1 cellular context compared by ENCODE assay signal in genomic region chr3:151817473-151817872, GRCh38.
TF ChIP-seq lines count a peak whose summit lies in the region.

No MANE protein-coding gene starts in this region.

TF ChIP-seq in HepG2, 621 proteins besides CTCF, POLR2A, EP300 and RAD21:
- TF ChIP-seq SALL1 (CRISPR knock-in tag; IDR thresholded peaks at IDR 0.05): peak; percentile 11; the same call in 1 of the 2 replicates
- TF ChIP-seq ZNF331 (CRISPR knock-in tag; IDR thresholded peaks at IDR 0.05): 0 out of 2 replicates have a peak, but pooled peaks have one; percentile 12
- TF ChIP-seq FOXA1 (IDR thresholded peaks at IDR 0.05): no peak
- TF ChIP-seq FOXA1 (CRISPR knock-in tag; IDR thresholded peaks at IDR 0.05): peak; percentile 58; the same call in 1 of the 2 replicates
- no peak for TF ChIP-seq SOX6 (IDR thresholded peaks at IDR 0.05)
- TF ChIP-seq SOX6 (CRISPR knock-in tag; IDR thresholded peaks at IDR 0.05): peak; percentile 73
- TF ChIP-seq, protein P1, sequence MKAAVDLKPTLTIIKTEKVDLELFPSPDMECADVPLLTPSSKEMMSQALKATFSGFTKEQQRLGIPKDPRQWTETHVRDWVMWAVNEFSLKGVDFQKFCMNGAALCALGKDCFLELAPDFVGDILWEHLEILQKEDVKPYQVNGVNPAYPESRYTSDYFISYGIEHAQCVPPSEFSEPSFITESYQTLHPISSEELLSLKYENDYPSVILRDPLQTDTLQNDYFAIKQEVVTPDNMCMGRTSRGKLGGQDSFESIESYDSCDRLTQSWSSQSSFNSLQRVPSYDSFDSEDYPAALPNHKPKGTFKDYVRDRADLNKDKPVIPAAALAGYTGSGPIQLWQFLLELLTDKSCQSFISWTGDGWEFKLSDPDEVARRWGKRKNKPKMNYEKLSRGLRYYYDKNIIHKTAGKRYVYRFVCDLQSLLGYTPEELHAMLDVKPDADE (CRISPR knock-in tag; IDR thresholded peaks at IDR 0.05): no peak
- TF ChIP-seq, protein P2, sequence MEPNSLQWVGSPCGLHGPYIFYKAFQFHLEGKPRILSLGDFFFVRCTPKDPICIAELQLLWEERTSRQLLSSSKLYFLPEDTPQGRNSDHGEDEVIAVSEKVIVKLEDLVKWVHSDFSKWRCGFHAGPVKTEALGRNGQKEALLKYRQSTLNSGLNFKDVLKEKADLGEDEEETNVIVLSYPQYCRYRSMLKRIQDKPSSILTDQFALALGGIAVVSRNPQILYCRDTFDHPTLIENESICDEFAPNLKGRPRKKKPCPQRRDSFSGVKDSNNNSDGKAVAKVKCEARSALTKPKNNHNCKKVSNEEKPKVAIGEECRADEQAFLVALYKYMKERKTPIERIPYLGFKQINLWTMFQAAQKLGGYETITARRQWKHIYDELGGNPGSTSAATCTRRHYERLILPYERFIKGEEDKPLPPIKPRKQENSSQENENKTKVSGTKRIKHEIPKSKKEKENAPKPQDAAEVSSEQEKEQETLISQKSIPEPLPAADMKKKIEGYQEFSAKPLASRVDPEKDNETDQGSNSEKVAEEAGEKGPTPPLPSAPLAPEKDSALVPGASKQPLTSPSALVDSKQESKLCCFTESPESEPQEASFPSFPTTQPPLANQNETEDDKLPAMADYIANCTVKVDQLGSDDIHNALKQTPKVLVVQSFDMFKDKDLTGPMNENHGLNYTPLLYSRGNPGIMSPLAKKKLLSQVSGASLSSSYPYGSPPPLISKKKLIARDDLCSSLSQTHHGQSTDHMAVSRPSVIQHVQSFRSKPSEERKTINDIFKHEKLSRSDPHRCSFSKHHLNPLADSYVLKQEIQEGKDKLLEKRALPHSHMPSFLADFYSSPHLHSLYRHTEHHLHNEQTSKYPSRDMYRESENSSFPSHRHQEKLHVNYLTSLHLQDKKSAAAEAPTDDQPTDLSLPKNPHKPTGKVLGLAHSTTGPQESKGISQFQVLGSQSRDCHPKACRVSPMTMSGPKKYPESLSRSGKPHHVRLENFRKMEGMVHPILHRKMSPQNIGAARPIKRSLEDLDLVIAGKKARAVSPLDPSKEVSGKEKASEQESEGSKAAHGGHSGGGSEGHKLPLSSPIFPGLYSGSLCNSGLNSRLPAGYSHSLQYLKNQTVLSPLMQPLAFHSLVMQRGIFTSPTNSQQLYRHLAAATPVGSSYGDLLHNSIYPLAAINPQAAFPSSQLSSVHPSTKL (CRISPR knock-in tag; IDR thresholded peaks at IDR 0.05): peak; percentile 67
- peak; percentile 42 for TF ChIP-seq BCL6 (CRISPR knock-in tag; IDR thresholded peaks at IDR 0.05)
- TF ChIP-seq HDAC1 (CRISPR knock-in tag; IDR thresholded peaks at IDR 0.05): 0 out of 2 replicates have a peak, but pooled peaks have one; percentile 28
- TF ChIP-seq ISL2 (CRISPR knock-in tag; IDR thresholded peaks at IDR 0.05): peak; percentile 64
- TF ChIP-seq ZNF558 (CRISPR knock-in tag; IDR thresholded peaks at IDR 0.05; ENCODE audit: borderline replicate concordance): no peak
- no peak for TF ChIP-seq ASH2L (IDR thresholded peaks at IDR 0.05; ENCODE audit: insufficient read length, low read depth, low read length)
- 0 out of 2 replicates have a peak, but pooled peaks have one; percentile 36 for TF ChIP-seq NR2F2 (IDR thresholded peaks at IDR 0.05; ENCODE audit: borderline replicate concordance, low read depth)
- TF ChIP-seq HDAC6 (IDR thresholded peaks at IDR 0.05; ENCODE audit: low read depth, low read length): no peak
- peak; percentile 21; the same call in 1 of the 2 replicates for TF ChIP-seq TBX2 (CRISPR knock-in tag; IDR thresholded peaks at IDR 0.05; ENCODE audit: borderline replicate concordance)
- TF ChIP-seq HNF4G (IDR thresholded peaks at IDR 0.05; ENCODE audit: borderline replicate concordance, low read depth, low read length): 0 out of 2 replicates have a peak, but pooled peaks have one; percentile 18
- no peak for TF ChIP-seq HNF4G (CRISPR knock-in tag; IDR thresholded peaks at IDR 0.05; ENCODE audit: borderline replicate concordance, low read depth)
- peak; percentile 37; the same call in 1 of the 2 replicates for TF ChIP-seq GATAD2A (CRISPR knock-in tag; IDR thresholded peaks at IDR 0.05)
- TF ChIP-seq CCDC6 (CRISPR knock-in tag; IDR thresholded peaks at IDR 0.05): no peak
- peak; percentile 77 for TF ChIP-seq PAXIP1 (CRISPR knock-in tag; conservative IDR thresholded peaks at IDR 0.05)
- 0 out of 2 replicates have a peak, but pooled peaks have one; percentile 19 for TF ChIP-seq KDM6A (CRISPR knock-in tag; IDR thresholded peaks at IDR 0.05; ENCODE audit: low read depth)
- TF ChIP-seq NR2F6 (IDR thresholded peaks at IDR 0.05): 0 out of 2 replicates have a peak, but pooled peaks have one; percentile 11
- TF ChIP-seq NR2F6 (CRISPR knock-in tag; IDR thresholded peaks at IDR 0.05): 0 out of 2 replicates have a peak, but pooled peaks have one; percentile 17
- TF ChIP-seq FOXA3 (CRISPR knock-in tag; IDR thresholded peaks at IDR 0.05): peak; percentile 73
- no peak for TF ChIP-seq ZNF790 (CRISPR knock-in tag; IDR thresholded peaks at IDR 0.05; ENCODE audit: borderline replicate concordance)
- TF ChIP-seq ZNF12 (CRISPR knock-in tag; IDR thresholded peaks at IDR 0.05): 0 out of 2 replicates have a peak, but pooled peaks have one; percentile 13
- peak; percentile 55; the same call in 1 of the 2 replicates for TF ChIP-seq CREM (IDR thresholded peaks at IDR 0.05)
- TF ChIP-seq CREM (CRISPR knock-in tag; IDR thresholded peaks at IDR 0.05): no peak
- TF ChIP-seq NFIC (IDR thresholded peaks at IDR 0.05; ENCODE audit: low read length): peak; percentile 35; the same call in 1 of the 2 replicates
- peak; percentile 59 for TF ChIP-seq ELF3 (CRISPR knock-in tag; IDR thresholded peaks at IDR 0.05)
- TF ChIP-seq RXRB (CRISPR knock-in tag; IDR thresholded peaks at IDR 0.05; ENCODE audit: borderline replicate concordance): peak; percentile 37; the same call in 1 of the 2 replicates
- no peak for TF ChIP-seq SOX13 (IDR thresholded peaks at IDR 0.05)
- peak in 1 of 2 experiments; percentile 83; a peak in 2 of 4 replicates for TF ChIP-seq SOX13 (CRISPR knock-in tag; conservative IDR thresholded peaks at IDR 0.05 in 1 of 2, IDR thresholded peaks at IDR 0.05 in 1 of 2)
- no peak for TF ChIP-seq ZSCAN12 (CRISPR knock-in tag; IDR thresholded peaks at IDR 0.05)
- no peak for TF ChIP-seq ZFP62 (CRISPR knock-in tag; IDR thresholded peaks at IDR 0.05)
- TF ChIP-seq NCOA2 (CRISPR knock-in tag; IDR thresholded peaks at IDR 0.05): peak; percentile 62
- peak; percentile 80 for TF ChIP-seq TCF7 (IDR thresholded peaks at IDR 0.05; ENCODE audit: low read depth)
- TF ChIP-seq PPARG (CRISPR knock-in tag; conservative IDR thresholded peaks at IDR 0.05): peak; percentile 73
- TF ChIP-seq MED1 (CRISPR knock-in tag; IDR thresholded peaks at IDR 0.05): peak; percentile 34
- peak; percentile 66; the same call in 1 of the 2 replicates for TF ChIP-seq HMG20A (CRISPR knock-in tag; IDR thresholded peaks at IDR 0.05; ENCODE audit: borderline replicate concordance)
- peak; percentile 73 for TF ChIP-seq MAX (IDR thresholded peaks at IDR 0.05)
- TF ChIP-seq SOX5 (CRISPR knock-in tag; IDR thresholded peaks at IDR 0.05; ENCODE audit: borderline replicate concordance): peak; percentile 76; the same call in 1 of the 2 replicates
- TF ChIP-seq, protein P3, sequence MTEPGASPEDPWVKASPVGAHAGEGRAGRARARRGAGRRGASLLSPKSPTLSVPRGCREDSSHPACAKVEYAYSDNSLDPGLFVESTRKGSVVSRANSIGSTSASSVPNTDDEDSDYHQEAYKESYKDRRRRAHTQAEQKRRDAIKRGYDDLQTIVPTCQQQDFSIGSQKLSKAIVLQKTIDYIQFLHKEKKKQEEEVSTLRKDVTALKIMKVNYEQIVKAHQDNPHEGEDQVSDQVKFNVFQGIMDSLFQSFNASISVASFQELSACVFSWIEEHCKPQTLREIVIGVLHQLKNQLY (CRISPR knock-in tag; IDR thresholded peaks at IDR 0.05): 0 out of 2 replicates have a peak, but pooled peaks have one; percentile 11
- TF ChIP-seq SAP130 (CRISPR knock-in tag; IDR thresholded peaks at IDR 0.05; ENCODE audit: low read depth): peak; percentile 52
- 0 out of 2 replicates have a peak, but pooled peaks have one; percentile 31 for TF ChIP-seq HNF4A (CRISPR knock-in tag; IDR thresholded peaks at IDR 0.05)
- peak; percentile 74 for TF ChIP-seq TEAD3 (CRISPR knock-in tag; optimal IDR thresholded peaks at IDR 0.05; ENCODE audit: borderline replicate concordance)
- no peak for TF ChIP-seq ZBTB2 (CRISPR knock-in tag; IDR thresholded peaks at IDR 0.05; ENCODE audit: low read depth)
- TF ChIP-seq, protein P4, sequence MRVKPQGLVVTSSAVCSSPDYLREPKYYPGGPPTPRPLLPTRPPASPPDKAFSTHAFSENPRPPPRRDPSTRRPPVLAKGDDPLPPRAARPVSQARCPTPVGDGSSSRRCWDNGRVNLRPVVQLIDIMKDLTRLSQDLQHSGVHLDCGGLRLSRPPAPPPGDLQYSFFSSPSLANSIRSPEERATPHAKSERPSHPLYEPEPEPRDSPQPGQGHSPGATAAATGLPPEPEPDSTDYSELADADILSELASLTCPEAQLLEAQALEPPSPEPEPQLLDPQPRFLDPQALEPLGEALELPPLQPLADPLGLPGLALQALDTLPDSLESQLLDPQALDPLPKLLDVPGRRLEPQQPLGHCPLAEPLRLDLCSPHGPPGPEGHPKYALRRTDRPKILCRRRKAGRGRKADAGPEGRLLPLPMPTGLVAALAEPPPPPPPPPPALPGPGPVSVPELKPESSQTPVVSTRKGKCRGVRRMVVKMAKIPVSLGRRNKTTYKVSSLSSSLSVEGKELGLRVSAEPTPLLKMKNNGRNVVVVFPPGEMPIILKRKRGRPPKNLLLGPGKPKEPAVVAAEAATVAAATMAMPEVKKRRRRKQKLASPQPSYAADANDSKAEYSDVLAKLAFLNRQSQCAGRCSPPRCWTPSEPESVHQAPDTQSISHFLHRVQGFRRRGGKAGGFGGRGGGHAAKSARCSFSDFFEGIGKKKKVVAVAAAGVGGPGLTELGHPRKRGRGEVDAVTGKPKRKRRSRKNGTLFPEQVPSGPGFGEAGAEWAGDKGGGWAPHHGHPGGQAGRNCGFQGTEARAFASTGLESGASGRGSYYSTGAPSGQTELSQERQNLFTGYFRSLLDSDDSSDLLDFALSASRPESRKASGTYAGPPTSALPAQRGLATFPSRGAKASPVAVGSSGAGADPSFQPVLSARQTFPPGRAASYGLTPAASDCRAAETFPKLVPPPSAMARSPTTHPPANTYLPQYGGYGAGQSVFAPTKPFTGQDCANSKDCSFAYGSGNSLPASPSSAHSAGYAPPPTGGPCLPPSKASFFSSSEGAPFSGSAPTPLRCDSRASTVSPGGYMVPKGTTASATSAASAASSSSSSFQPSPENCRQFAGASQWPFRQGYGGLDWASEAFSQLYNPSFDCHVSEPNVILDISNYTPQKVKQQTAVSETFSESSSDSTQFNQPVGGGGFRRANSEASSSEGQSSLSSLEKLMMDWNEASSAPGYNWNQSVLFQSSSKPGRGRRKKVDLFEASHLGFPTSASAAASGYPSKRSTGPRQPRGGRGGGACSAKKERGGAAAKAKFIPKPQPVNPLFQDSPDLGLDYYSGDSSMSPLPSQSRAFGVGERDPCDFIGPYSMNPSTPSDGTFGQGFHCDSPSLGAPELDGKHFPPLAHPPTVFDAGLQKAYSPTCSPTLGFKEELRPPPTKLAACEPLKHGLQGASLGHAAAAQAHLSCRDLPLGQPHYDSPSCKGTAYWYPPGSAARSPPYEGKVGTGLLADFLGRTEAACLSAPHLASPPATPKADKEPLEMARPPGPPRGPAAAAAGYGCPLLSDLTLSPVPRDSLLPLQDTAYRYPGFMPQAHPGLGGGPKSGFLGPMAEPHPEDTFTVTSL (CRISPR knock-in tag; IDR thresholded peaks at IDR 0.05; ENCODE audit: borderline replicate concordance): 0 out of 2 replicates have a peak, but pooled peaks have one; percentile 45
